ENCODE assay signal across 1 cellular context in the genomic region with DNA sequence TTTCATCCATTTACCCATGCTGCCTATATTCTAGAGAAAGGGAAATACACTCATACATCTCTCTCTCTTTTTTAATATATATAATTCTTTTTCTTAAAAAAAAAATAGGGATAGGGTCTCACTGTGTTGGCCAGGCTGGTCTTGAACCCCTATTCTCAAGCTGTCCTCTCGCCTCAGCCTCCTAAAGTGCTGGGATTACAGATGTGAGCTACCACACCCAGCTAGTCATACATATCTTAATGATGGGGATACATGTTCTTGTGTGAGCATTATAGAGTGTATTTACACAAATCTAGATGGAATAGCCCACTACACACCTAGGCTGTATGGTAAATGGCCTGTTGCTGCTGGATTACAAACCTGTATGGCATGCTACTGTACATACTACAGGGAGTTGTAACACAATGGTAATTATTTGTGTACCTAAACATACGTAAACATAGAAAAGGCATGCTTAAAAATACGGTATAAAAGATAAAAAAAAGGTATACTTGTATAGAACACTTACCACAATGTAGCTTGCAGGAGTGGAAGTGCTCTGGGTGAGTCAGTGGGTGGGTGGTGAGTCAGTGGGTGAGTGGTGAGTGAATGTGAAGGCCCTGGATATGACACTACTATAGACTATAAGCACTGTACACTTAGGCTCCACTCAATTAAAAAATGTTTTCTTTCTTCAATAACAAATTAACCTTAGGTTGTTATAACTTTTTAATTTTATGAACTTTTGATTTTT.
TF ChIP-seq lines count a peak whose summit lies in the region.

No MANE protein-coding gene starts in this region.

TF ChIP-seq in HEK293, 187 proteins besides CTCF, POLR2A, EP300 and RAD21 (continued from another document):
- TF ChIP-seq PRDM4 (tag by site-specific recombination; IDR thresholded peaks at IDR 0.05): no peak
